In the genomic region with DNA sequence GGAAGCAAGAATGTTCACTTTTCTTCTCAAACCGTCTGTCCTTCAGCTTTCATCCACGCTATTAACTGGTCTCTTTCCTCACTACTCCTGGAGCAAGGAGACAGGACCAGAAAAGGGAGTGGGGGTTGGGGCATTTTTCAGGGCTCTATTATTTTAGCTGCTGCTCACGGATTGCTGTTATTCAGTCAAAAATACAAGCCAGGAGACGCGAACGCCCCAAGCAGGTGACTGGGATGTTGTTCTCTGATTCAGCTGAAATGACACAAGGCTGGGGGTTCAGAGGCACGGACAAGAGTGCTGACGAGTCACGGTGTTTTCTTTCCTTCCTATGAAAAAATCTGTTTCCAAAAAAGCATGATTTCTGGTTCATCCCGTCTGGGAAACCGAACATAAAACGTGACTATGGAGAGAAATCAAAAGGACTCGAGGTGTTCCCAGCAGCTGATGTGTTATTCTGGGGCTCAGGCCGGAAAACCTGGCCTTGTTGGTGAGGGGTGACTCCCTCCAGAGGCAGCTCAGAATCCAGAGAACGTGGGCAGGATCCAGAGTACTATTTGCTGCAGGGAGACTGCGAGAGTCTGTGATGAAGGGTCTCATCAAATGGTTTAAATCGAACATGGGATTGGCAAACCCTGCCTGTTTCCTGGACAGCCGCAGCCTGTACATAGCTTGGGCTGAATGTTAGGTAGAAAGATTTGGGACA, we compare ENCODE assay signal across 13 cellular contexts. TPM values are rescaled to one million over a fixed set of nuclear protein-coding genes. Genes with fewer than 3 reads are reported as not detected.
DNase-seq lines count a peak whose midpoint lies in the region; ATAC-seq and TF ChIP-seq lines count a peak whose summit lies in the region.
"Had no signal": no experiment of that assay in that cellular context is flagged by ENCODE, and none has a peak within 500 bp of the region (broad histone marks: within the 10 kb centered on the region; RNA-seq: fewer than 3 reads in every experiment).

No MANE protein-coding gene starts in this region.

- POLR2A ChIA-PET in activated B cell treated with CpG ODN at 0.5 μM for 24 hours (lab: Charles Lee): no interaction called here

- H3K4me1 Mint-ChIP-seq in activated B cell treated with CpG ODN at 0.5 μM for 24 hours: peaks cover 20% of the 10 kb centered on the region
- H3K4me1 Mint-ChIP-seq in osteocyte (ENCODE audit: unreplicated experiment): peaks cover 65% of the 10 kb centered on the region

- CTCF ChIA-PET in activated B cell treated with CpG ODN at 0.5 μM for 24 hours (lab: Charles Lee): interaction anchor here (0.9 to 2.2 kb wide), 5 partner anchors 8 to 1379 kb away, joined by 3 to 9 read pairs (median 5); no protein-coding TSS in a partner anchor

- no peaks in the 10 kb centered on the region for H3K36me3 Mint-ChIP-seq in activated B cell treated with CpG ODN at 0.5 μM for 24 hours (ENCODE audit: low read depth)
- H3K36me3 Mint-ChIP-seq in osteocyte (ENCODE audit: unreplicated experiment): no peaks in the 10 kb centered on the region
- H3K36me3 Mint-ChIP-seq: CD8-positive, alpha-beta memory T cell had no signal

- no peak overlapping the region for H3K27ac Mint-ChIP-seq in activated B cell treated with CpG ODN at 0.5 μM for 24 hours
- H3K27ac Mint-ChIP-seq in osteocyte (ENCODE audit: unreplicated experiment): peak overlapping the region; percentile 91
- H3K27ac Mint-ChIP-seq: CD8-positive, alpha-beta memory T cell had no signal

- DNase-seq in activated B cell treated with CpG ODN at 0.5 μM for 24 hours (no peak), osteocyte (ENCODE audit: extremely low spot score, unreplicated experiment) (no peak), NCI-H2171 treated with DMSO at 0.1 percent for 48 hours (lab: John Stamatoyannopoulos, UW) (no peak), DMS153 (lab: John Stamatoyannopoulos, UW) (no peak)
- DNase-seq: activated CD4-positive, CD25-positive, alpha-beta regulatory T cell; activated T-cell treated with anti-CD3 and anti-CD28 coated beads, Interleukin-2, amount 50 U/mL, for 4 hours; CD8-positive, alpha-beta memory T cell; SIG-M5 had no signal

- peak overlapping the region; percentile 80 for H3K4me3 Mint-ChIP-seq in activated B cell treated with CpG ODN at 0.5 μM for 24 hours
- peak overlapping the region; percentile 85 for H3K4me3 Mint-ChIP-seq in osteocyte (ENCODE audit: unreplicated experiment)

- H4K20me1 ChIP-seq in DOHH2 (ENCODE audit: control insufficient read depth, insufficient read depth, low read depth, low read length): no peaks in the 10 kb centered on the region

- H3K27me3 ChIP-seq in DOHH2 (ENCODE audit: control insufficient read depth, low read length): peaks cover 14% of the 10 kb centered on the region
- H3K27me3 ChIP-seq in iPS-20b (ENCODE audit: insufficient read depth, low read length): peaks cover 34% of the 10 kb centered on the region
- H3K27me3 ChIP-seq: breast epithelium had no signal

- H3F3A ChIP-seq in DOHH2 (ENCODE audit: control insufficient read depth, insufficient read depth): no peaks in the 10 kb centered on the region; the same call in 1 of the 2 replicates

- H3K4me2 ChIP-seq in DOHH2 (ENCODE audit: low read length): peak overlapping the region; percentile 80

- no peaks in the 10 kb centered on the region for H3K36me3 ChIP-seq in DOHH2 (ENCODE audit: control insufficient read depth, low read length)
- no peaks in the 10 kb centered on the region for H3K36me3 ChIP-seq in iPS-20b (ENCODE audit: insufficient read depth, low read depth, low read length)
- H3K36me3 ChIP-seq: breast epithelium had no signal

- H3K9ac ChIP-seq in iPS-20b (ENCODE audit: low read depth, low read length): peak overlapping the region; percentile 19; the same call in 1 of the 2 replicates

- no peaks in the 10 kb centered on the region for H3K9me3 Mint-ChIP-seq in activated B cell treated with CpG ODN at 0.5 μM for 24 hours
- no peaks in the 10 kb centered on the region for H3K9me3 Mint-ChIP-seq in osteocyte (ENCODE audit: unreplicated experiment)
- H3K9me3 Mint-ChIP-seq: activated T-cell treated with anti-CD3 and anti-CD28 coated beads, Interleukin-2, amount 50 U/mL, for 4 hours had no signal

- no peak overlapping the region for H3K27ac ChIP-seq in DOHH2 (ENCODE audit: low read depth, low read length)
- H3K27ac ChIP-seq in iPS-20b (ENCODE audit: low read length): no peak overlapping the region

- H3K9me3 ChIP-seq in DOHH2 (ENCODE audit: control insufficient read depth, insufficient read depth, low read length): no peaks in the 10 kb centered on the region
- H3K9me3 ChIP-seq in iPS-20b (ENCODE audit: insufficient read depth, low read depth, low read length): no peaks in the 10 kb centered on the region
- H3K9me3 ChIP-seq: breast epithelium had no signal

- intact Hi-C loops in activated B cell treated with CpG ODN at 0.5 μM for 24 hours (cut with micrococcal nuclease): loop anchor here (10.0 kb wide), 3 partner anchors 872 to 1572 kb away; partner anchors contain the start of genes MPLKIP and SUGCT

- no peaks in the 10 kb centered on the region for H3K79me2 ChIP-seq in DOHH2 (ENCODE audit: control insufficient read depth, low read length)

- H3K4me1 ChIP-seq in DOHH2 (ENCODE audit: control insufficient read depth, low read length) (peaks cover 18% of the 10 kb centered on the region), iPS-20b (ENCODE audit: insufficient read depth, low read length) (peaks cover 29% of the 10 kb centered on the region; the same call in 1 of the 2 replicates)

- TF ChIP-seq CTCF in DOHH2 (IDR thresholded peaks at IDR 0.05; ENCODE audit: low read depth, low read length, poor library complexity, severe bottlenecking): no peak
- no peak for TF ChIP-seq CTCF in activated B cell treated with CpG ODN at 0.5 μM for 24 hours (IDR thresholded peaks at IDR 0.05)
- TF ChIP-seq CTCF in osteocyte (IDR thresholded peaks at IDR 0.05): no peak

- H3K9me2 ChIP-seq in DOHH2 (replicated peaks; ENCODE audit: control insufficient read depth, low read length): no peaks in the 10 kb centered on the region

- ATAC-seq in activated B cell treated with CpG ODN at 0.5 μM for 24 hours (ENCODE audit: low read depth) (no peak), HG03342 (IDR thresholded peaks at IDR 0.05; ENCODE audit: unreplicated experiment) (no peak), HG03571 (IDR thresholded peaks at IDR 0.05; ENCODE audit: unreplicated experiment) (no peak)

- H3K4me3 ChIP-seq in DOHH2 (ENCODE audit: low read length): peak overlapping the region; percentile 69
- H3K4me3 ChIP-seq in iPS-20b (ENCODE audit: low read length): peak overlapping the region; percentile 74

- H3K27me3 Mint-ChIP-seq in activated B cell treated with CpG ODN at 0.5 μM for 24 hours (peaks cover 9% of the 10 kb centered on the region), osteocyte (ENCODE audit: unreplicated experiment) (no peaks in the 10 kb centered on the region)

RNA-seq across cellular contexts. Expression of gene INHBA, which starts 3.5 kb away (rescaled TPM):
- total RNA-seq in activated B cell treated with CpG ODN at 0.5 μM for 24 hours (0.16 TPM in 1 of 2 replicates, not detected in the other), osteocyte (198 and 199 TPM in 2 replicates)
- total RNA-seq: CD8-positive, alpha-beta memory T cell had no signal

Comparison
In these comparisons a context has a peak if more than half of its experiments do, and no peak if none do; other contexts are left out.
1. RNA of gene INHBA, which starts 3.5 kb away (total RNA-seq): 198 to 199 TPM in osteocyte; 0.16 TPM in activated B cell treated with CpG ODN at 0.5 μM for 24 hours; every median in the first group is over 100 times any median in the second.